ENCODE assay signal across 23 cellular contexts in the genomic region with DNA sequence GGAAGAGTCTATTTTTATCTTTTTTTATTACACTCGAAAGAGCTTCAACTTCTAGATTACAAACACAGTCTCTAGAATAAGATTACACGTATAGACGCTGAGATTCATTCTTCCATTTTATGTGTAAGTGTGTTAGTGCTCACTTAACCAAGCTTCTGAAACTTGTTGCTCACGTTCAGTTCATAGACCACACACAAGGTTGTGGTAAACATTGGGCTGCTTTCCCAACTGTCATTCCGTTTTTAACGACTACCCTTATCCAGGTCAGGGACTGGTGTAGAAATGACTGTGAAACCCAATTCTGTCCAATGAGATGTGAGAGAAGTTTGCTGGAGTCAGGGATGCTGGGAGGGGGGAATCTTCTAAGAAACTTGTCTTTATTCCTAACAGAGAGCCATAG.
A peak's percentile ranks its signal among the peaks of the same experiment; 100 is the strongest.
DNase-seq lines count a peak whose midpoint lies in the region; ATAC-seq and TF ChIP-seq lines count a peak whose summit lies in the region.
"Had no signal": no experiment of that assay in that cellular context is flagged by ENCODE, and none has a peak within 500 bp of the region (broad histone marks: within the 10 kb centered on the region; RNA-seq: fewer than 3 reads in every experiment).

No MANE protein-coding gene starts in this region.

- BruUV-seq in A673 (replicated peaks; lab: Mats Ljungman, UMichigan), result no TSS peak

- DNase-seq in NCI-H1417 (lab: John Stamatoyannopoulos, UW) (peak in 2 of 3 experiments; percentile 10 to 70), NCI-H1417 treated with DMSO at 0.1 percent for 48 hours (lab: John Stamatoyannopoulos, UW) (no peak), A673 (ENCODE audit: low spot score) (peak; percentile 52), NCI-H748 treated with DMSO at 0.1 percent for 48 hours (lab: John Stamatoyannopoulos, UW) (peak; percentile 38), RPMI7951 (ENCODE audit: low read depth) (peak; percentile 6)
- no peak for DNase-seq in stimulated activated naive CD8-positive, alpha-beta T cell treated with anti-CD3 and anti-CD28 coated beads, Interleukin-15, Interleukin-2, amounts not matched to agents 100 U/mL and 50 U/mL, for 24 hours
- no peak for DNase-seq in stimulated activated naive CD4-positive, alpha-beta T cell (lab: John Stamatoyannopoulos, UW)
- DNase-seq: ACHN; AML-193; BE2C; Calu3; CD4-positive, alpha-beta T cell; CD8-positive, alpha-beta memory T cell; DMS53; DMS79 treated with DMSO at 0.1 percent for 48 hours; GF-D8; GM23248; H7; HFFc6 had no signal

- no peak for ATAC-seq in stimulated activated naive CD8-positive, alpha-beta T cell treated with anti-CD3 and anti-CD28 coated beads, Interleukin-15, Interleukin-2, amounts not matched to agents 100 U/mL and 50 U/mL, for 24 hours
- ATAC-seq in GM21423 (IDR thresholded peaks at IDR 0.05; ENCODE audit: unreplicated experiment), result no peak
- ATAC-seq: HCT116 had no signal

- POLR2A ChIA-PET in A673 (lab: Charles Lee; ENCODE audit: low non-redundant PET), result no interaction called here

- intact Hi-C loops in A673 (cut with micrococcal nuclease; ENCODE audit: unreplicated experiment), result loop anchor here (5.0 kb wide), 1 partner anchor 170 kb away; no protein-coding TSS in a partner anchor

- CTCF ChIA-PET in A673 (lab: Charles Lee), result no interaction called here

- peak overlapping the region; percentile 9 for H3K4me3 ChIP-seq in A673 (ENCODE audit: low read depth, low read length, poor library complexity, severe bottlenecking)
- H3K4me3 ChIP-seq: BLaER1 treated with 17β-estradiol and CSF1 and Interleukin-3, amounts not matched to agents 10 nM and 100 nM; GM23248 had no signal

- H3K36me3 ChIP-seq in A673 (ENCODE audit: insufficient read depth, low read length, poor library complexity, severe bottlenecking), result no peaks in the 10 kb centered on the region
- H3K36me3 ChIP-seq: BE2C; BLaER1 treated with 17β-estradiol and CSF1 and Interleukin-3, amounts not matched to agents 10 nM and 100 nM had no signal

- H3K27me3 ChIP-seq in A673 (replicated peaks; ENCODE audit: insufficient read depth, low read depth, low read length, poor library complexity), result no peaks in the 10 kb centered on the region
- H3K27me3 ChIP-seq: BE2C; BLaER1 treated with 17β-estradiol and CSF1 and Interleukin-3, amounts not matched to agents 10 nM and 100 nM had no signal

- H3K4me1 ChIP-seq in A673 (ENCODE audit: insufficient read depth, low read length, poor library complexity, severe bottlenecking), result peaks cover 30% of the 10 kb centered on the region
- H3K4me1 ChIP-seq: BE2C; BLaER1 treated with 17β-estradiol and CSF1 and Interleukin-3, amounts not matched to agents 10 nM and 100 nM had no signal

- no peak for TF ChIP-seq CTCF in A673 (conservative IDR thresholded peaks at IDR 0.05; ENCODE audit: low read depth, low read length)

- peak overlapping the region; percentile 78 for H3K27ac ChIP-seq in A673 (ENCODE audit: low read depth, low read length, poor library complexity, severe bottlenecking)
- H3K27ac ChIP-seq: 22Rv1; BLaER1 treated with 17β-estradiol and CSF1 and Interleukin-3, amounts not matched to agents 10 nM and 100 nM; GM23248 had no signal

- no peaks in the 10 kb centered on the region for H3K9me3 ChIP-seq in A673 (ENCODE audit: low read depth, low read length, poor library complexity, severe bottlenecking)
- H3K9me3 ChIP-seq: BE2C; BLaER1 treated with 17β-estradiol and CSF1 and Interleukin-3, amounts not matched to agents 10 nM and 100 nM had no signal

Comparison
In these comparisons a context has a peak if more than half of its experiments do, and no peak if none do; other contexts are left out.
1. DNase-seq: peak in NCI-H1417 (2 of 3), A673 (single experiment), NCI-H748 treated with DMSO at 0.1 percent for 48 hours (single experiment) and RPMI7951 (single experiment); none in NCI-H1417 treated with DMSO at 0.1 percent for 48 hours (single experiment), stimulated activated naive CD8-positive, alpha-beta T cell treated with anti-CD3 and anti-CD28 coated beads, Interleukin-15, Interleukin-2, amounts not matched to agents 100 U/mL and 50 U/mL, for 24 hours (single experiment) and stimulated activated naive CD4-positive, alpha-beta T cell (0 of 6).